Comparison of ENCODE assay signal across 24 cellular contexts in genomic region chr3:193729601-193730000, GRCh38.
DNase-seq lines count a peak whose midpoint lies in the region; ATAC-seq and TF ChIP-seq lines count a peak whose summit lies in the region.
"Had no signal": no experiment of that assay in that cellular context is flagged by ENCODE, and none has a peak within 500 bp of the region (broad histone marks: within the 10 kb centered on the region; RNA-seq: fewer than 3 reads in every experiment).

No MANE protein-coding gene starts in this region.

- H3K9me3 ChIP-seq in mammary epithelial cell (replicated peaks; ENCODE audit: insufficient read depth, low read length) (no peaks in the 10 kb centered on the region), esophagus muscularis mucosa (no peaks in the 10 kb centered on the region), right lobe of liver (no peaks in the 10 kb centered on the region)
- H3K9me3 ChIP-seq: A549; BE2C; BLaER1 treated with 17β-estradiol and CSF1 and Interleukin-3, amounts not matched to agents 10 nM and 100 nM had no signal

- no peaks in the 10 kb centered on the region for H3K4me1 ChIP-seq in mammary epithelial cell (ENCODE audit: insufficient read depth, low read length)
- H3K4me1 ChIP-seq in esophagus muscularis mucosa: no peaks in the 10 kb centered on the region
- H3K4me1 ChIP-seq in right lobe of liver: peaks cover 0 to 3% (median 0%) of the 10 kb centered on the region in 4 donors
- H3K4me1 ChIP-seq: BE2C; BLaER1 treated with 17β-estradiol and CSF1 and Interleukin-3, amounts not matched to agents 10 nM and 100 nM had no signal

- no peak for ATAC-seq in right lobe of liver
- ATAC-seq: A549, GM12878, HCT116 had no signal

- H4K20me1 ChIP-seq in mammary epithelial cell (ENCODE audit: insufficient read depth, low read length): no peaks in the 10 kb centered on the region
- H4K20me1 ChIP-seq: BLaER1 treated with 17β-estradiol and CSF1 and Interleukin-3, amounts not matched to agents 10 nM and 100 nM had no signal

- no peak for TF ChIP-seq CTCF in mammary epithelial cell (conservative IDR thresholded peaks at IDR 0.05 in 1 of 2, IDR thresholded peaks at IDR 0.05 in 1 of 2; ENCODE audit: extremely low read depth in 1 of 2, insufficient read depth in 1 of 2, low read depth in 1 of 2, low read length in 2 of 2)
- no peak for TF ChIP-seq CTCF in MCF 10A (IDR thresholded peaks at IDR 0.05; ENCODE audit: unreplicated experiment)
- no peak for TF ChIP-seq CTCF in esophagus muscularis mucosa (IDR thresholded peaks at IDR 0.05)
- TF ChIP-seq CTCF in osteocyte (IDR thresholded peaks at IDR 0.05): no peak
- no peak for TF ChIP-seq CTCF in right lobe of liver (IDR thresholded peaks at IDR 0.05)

- CTCF ChIA-PET in mammary epithelial cell (lab: Charles Lee; ENCODE audit: low non-redundant PET) (no interaction called here), MCF 10A (lab: Yijun Ruan, JAX) (no interaction called here)

- H3K4me3 Mint-ChIP-seq in MCF 10A (ENCODE audit: unreplicated experiment): no peak overlapping the region
- H3K4me3 Mint-ChIP-seq in osteocyte (ENCODE audit: unreplicated experiment): no peak overlapping the region
- H3K4me3 Mint-ChIP-seq: CD14-positive monocyte; CD4-positive, alpha-beta T cell; CD8-positive, alpha-beta memory T cell; H9 had no signal

- H3K27ac ChIP-seq in mammary epithelial cell (ENCODE audit: insufficient read depth, low read depth, low read length) (no peak overlapping the region), esophagus muscularis mucosa (replicated peaks in 1 of 4) (no peak overlapping the region), right lobe of liver (no peak overlapping the region)
- H3K27ac ChIP-seq: A549; BLaER1 treated with 17β-estradiol and CSF1 and Interleukin-3, amounts not matched to agents 10 nM and 100 nM; GM23248 had no signal

- TF ChIP-seq EP300 in esophagus muscularis mucosa (IDR thresholded peaks at IDR 0.05): no peak

- peak; percentile 67 for DNase-seq in mammary epithelial cell
- DNase-seq in MCF 10A (ENCODE audit: unreplicated experiment): no peak
- peak; percentile 68 for DNase-seq in esophagus muscularis mucosa (ENCODE audit: extremely low spot score)
- DNase-seq in osteocyte (ENCODE audit: extremely low spot score, unreplicated experiment): peak; percentile 36
- DNase-seq in stimulated activated CD4-positive, alpha-beta T cell treated with anti-CD3 and anti-CD28 coated beads, Interleukin-1b, Interleukin-23, amount 100 ng/mL, for 48 hours: no peak
- no peak for DNase-seq in right lobe of liver
- no peak for DNase-seq in NCI-H146 treated with DMSO at 0.1 percent for 48 hours (lab: John Stamatoyannopoulos, UW; ENCODE audit: unreplicated experiment)
- DNase-seq: 8988T; ACHN; AML-193; BE2C; CD4-positive, alpha-beta T cell; CD8-positive, alpha-beta memory T cell; DMS 273 treated with DMSO at 0.1 percent for 48 hours; DMS79; EL; GDM1; GM23248; H9 had no signal

- H3K4me3 ChIP-seq in mammary epithelial cell (replicated peaks in 1 of 3; ENCODE audit: insufficient read depth in 1 of 3, low read depth in 2 of 3, low read length in 3 of 3) (no peak overlapping the region), esophagus muscularis mucosa (no peak overlapping the region), right lobe of liver (no peak overlapping the region)
- H3K4me3 ChIP-seq: A549; BLaER1 treated with 17β-estradiol and CSF1 and Interleukin-3, amounts not matched to agents 10 nM and 100 nM; GM12878; GM23248 had no signal

- no peak overlapping the region for H3K4me2 ChIP-seq in mammary epithelial cell (ENCODE audit: insufficient read depth, low read depth, low read length)
- H3K4me2 ChIP-seq: A549; BLaER1 treated with 17β-estradiol and CSF1 and Interleukin-3, amounts not matched to agents 10 nM and 100 nM had no signal

- in situ Hi-C loops in mammary epithelial cell (cut with MboI; ENCODE audit: low sequenced_read_pairs in 2 of 2): no loop called here

- no peaks in the 10 kb centered on the region for H3K27me3 Mint-ChIP-seq in MCF 10A (ENCODE audit: insufficient read depth, unreplicated experiment)
- H3K27me3 Mint-ChIP-seq in osteocyte (ENCODE audit: unreplicated experiment): peaks cover 54% of the 10 kb centered on the region
- H3K27me3 Mint-ChIP-seq: CD4-positive, alpha-beta T cell had no signal

- H2AFZ ChIP-seq in mammary epithelial cell (ENCODE audit: low read depth, low read length): no peak overlapping the region
- H2AFZ ChIP-seq: GM23248 had no signal

- dilution Hi-C loops in mammary epithelial cell (cut with HindIII; ENCODE audit: low sequenced_read_pairs): no loop called here

- POLR2A ChIA-PET in MCF 10A (lab: Yijun Ruan, JAX): interaction anchor here (0.6 kb wide), 1 partner anchor 110 kb away, joined by 4 read pairs; no protein-coding TSS in a partner anchor

- no TSS peak for BruUV-seq in mammary epithelial cell (replicated peaks; lab: Mats Ljungman, UMichigan)
- no TSS peak for BruUV-seq in MCF 10A (replicated peaks; lab: Mats Ljungman, UMichigan)

- H3K27me3 ChIP-seq in mammary epithelial cell (ENCODE audit: insufficient read depth, low read length) (no peaks in the 10 kb centered on the region), esophagus muscularis mucosa (no peaks in the 10 kb centered on the region), right lobe of liver (no peaks in the 10 kb centered on the region)
- H3K27me3 ChIP-seq: BE2C; BLaER1 treated with 17β-estradiol and CSF1 and Interleukin-3, amounts not matched to agents 10 nM and 100 nM had no signal

- H3K9ac ChIP-seq in mammary epithelial cell (ENCODE audit: insufficient read depth, low read length): no peak overlapping the region
- H3K9ac ChIP-seq: BLaER1 treated with 17β-estradiol and CSF1 and Interleukin-3, amounts not matched to agents 10 nM and 100 nM; GM23248 had no signal

- H3K36me3 ChIP-seq in mammary epithelial cell (ENCODE audit: insufficient read depth, low read length): no peaks in the 10 kb centered on the region
- H3K36me3 ChIP-seq in esophagus muscularis mucosa: no peaks in the 10 kb centered on the region
- no peaks in the 10 kb centered on the region for H3K36me3 ChIP-seq in right lobe of liver
- H3K36me3 ChIP-seq: BE2C; BLaER1 treated with 17β-estradiol and CSF1 and Interleukin-3, amounts not matched to agents 10 nM and 100 nM had no signal

- intact Hi-C loops in mammary epithelial cell (cut with micrococcal nuclease): no loop called here
- intact Hi-C loops in MCF 10A (cut with micrococcal nuclease): no loop called here
- intact Hi-C loops in esophagus muscularis mucosa (cut with DNase I): no loop called here
- intact Hi-C loops in right lobe of liver (cut with DNase I): no loop called here

- H3K4me1 Mint-ChIP-seq in MCF 10A (ENCODE audit: insufficient read depth, unreplicated experiment): no peaks in the 10 kb centered on the region
- H3K4me1 Mint-ChIP-seq in osteocyte (ENCODE audit: unreplicated experiment): no peaks in the 10 kb centered on the region
- H3K4me1 Mint-ChIP-seq: CD14-positive monocyte; CD8-positive, alpha-beta memory T cell had no signal

- H3K36me3 Mint-ChIP-seq in MCF 10A (ENCODE audit: insufficient read depth, unreplicated experiment): no peaks in the 10 kb centered on the region
- H3K36me3 Mint-ChIP-seq in osteocyte (ENCODE audit: unreplicated experiment): no peaks in the 10 kb centered on the region
- H3K36me3 Mint-ChIP-seq: CD14-positive monocyte; CD8-positive, alpha-beta memory T cell had no signal

- no peak for TF ChIP-seq POLR2A in esophagus muscularis mucosa (IDR thresholded peaks at IDR 0.05; ENCODE audit: low read depth)
- TF ChIP-seq POLR2A in right lobe of liver (IDR thresholded peaks at IDR 0.05): no peak

- H3K79me2 ChIP-seq in mammary epithelial cell (ENCODE audit: insufficient read depth, low read length): no peaks in the 10 kb centered on the region

- H3K27ac Mint-ChIP-seq in MCF 10A (ENCODE audit: low read depth, unreplicated experiment) (no peak overlapping the region), osteocyte (ENCODE audit: unreplicated experiment) (no peak overlapping the region)
- H3K27ac Mint-ChIP-seq: CD14-positive monocyte; CD4-positive, alpha-beta T cell; CD8-positive, alpha-beta memory T cell had no signal

- no peaks in the 10 kb centered on the region for H3K9me3 Mint-ChIP-seq in MCF 10A (ENCODE audit: unreplicated experiment)
- H3K9me3 Mint-ChIP-seq in osteocyte (ENCODE audit: unreplicated experiment): no peaks in the 10 kb centered on the region
- H3K9me3 Mint-ChIP-seq: CD14-positive monocyte; CD4-positive, alpha-beta T cell; CD8-positive, alpha-beta memory T cell; H9 had no signal

Comparison
In these comparisons a context has a peak if more than half of its experiments do, and no peak if none do; other contexts are left out.
1. DNase-seq: peak in mammary epithelial cell (single experiment), esophagus muscularis mucosa (single experiment) and osteocyte (single experiment); none in MCF 10A (single experiment), stimulated activated CD4-positive, alpha-beta T cell treated with anti-CD3 and anti-CD28 coated beads, Interleukin-1b, Interleukin-23, amount 100 ng/mL, for 48 hours (single experiment), right lobe of liver (0 of 3) and NCI-H146 treated with DMSO at 0.1 percent for 48 hours (single experiment).